ENCODE assay signal across 10 cellular contexts in the genomic region with DNA sequence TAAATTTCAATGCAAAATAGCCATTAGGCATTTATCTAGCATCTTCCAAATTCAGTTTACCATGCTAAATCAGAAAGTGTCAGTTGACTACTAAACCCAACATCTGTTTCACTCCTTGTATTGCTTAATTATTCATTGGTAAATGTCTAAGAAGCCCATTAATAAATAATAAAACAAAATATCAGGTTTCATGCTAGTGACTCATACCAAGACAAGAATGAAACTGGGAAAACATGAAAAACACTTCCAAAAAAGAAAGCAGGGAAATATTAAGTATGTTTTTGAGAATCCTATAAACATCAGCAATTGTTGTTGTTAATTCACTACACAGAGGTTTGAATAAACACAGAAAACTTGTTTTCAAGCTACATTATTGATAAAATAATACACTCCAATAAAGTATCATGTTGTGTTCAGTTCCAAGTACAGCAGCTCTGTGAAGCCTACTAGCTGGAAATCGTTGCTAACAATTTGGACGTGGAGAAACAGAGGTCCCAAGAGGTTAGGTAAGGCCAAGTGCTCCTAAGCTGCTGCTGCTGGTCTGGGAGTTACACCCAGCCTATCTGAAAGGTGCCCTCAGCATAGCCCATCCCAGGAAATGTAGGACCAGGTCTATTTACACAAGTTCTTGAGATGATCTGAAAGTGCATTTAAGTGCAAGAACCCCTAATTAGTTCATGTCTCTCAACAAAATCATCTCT.
A peak's percentile ranks its signal among the peaks of the same experiment; 100 is the strongest.
DNase-seq lines count a peak whose midpoint lies in the region; ATAC-seq, FAIRE-seq and TF ChIP-seq lines count a peak whose summit lies in the region.
"Had no signal": no experiment of that assay in that cellular context is flagged by ENCODE, and none has a peak within 500 bp of the region (broad histone marks: within the 10 kb centered on the region; RNA-seq: fewer than 3 reads in every experiment).

No MANE protein-coding gene starts in this region.

- in situ Hi-C loops in KBM-7 (cut with MboI; ENCODE audit: low pct_unique_long_range_greater_than_20kb, low sequenced_read_pairs), result no loop called here

- DNase-seq in COLO668 (lab: John Stamatoyannopoulos, UW; ENCODE audit: unreplicated experiment) (peak; percentile 23), NCI-H1105 treated with DMSO at 0.1 percent for 48 hours (lab: John Stamatoyannopoulos, UW) (peak; percentile 35), T-helper 9 cell (no peak), cerebellar cortex (ENCODE audit: low spot score) (no peak), KBM-7 (no peak)
- DNase-seq: CD4-positive, alpha-beta memory T cell; NCI-H1694 had no signal

- FAIRE-seq in endometrium (lab: Jason Lieb, UNC), result peak; percentile 95

- peaks cover 3% of the 10 kb centered on the region for H3K36me3 Mint-ChIP-seq in nephron (ENCODE audit: low read depth)

- no peaks in the 10 kb centered on the region for H3K27me3 Mint-ChIP-seq in nephron (ENCODE audit: low read depth)
- H3K27me3 Mint-ChIP-seq: CD4-positive, alpha-beta memory T cell had no signal

- peaks cover 37% of the 10 kb centered on the region for H3K4me1 Mint-ChIP-seq in nephron

- ATAC-seq in HG02623 (IDR thresholded peaks at IDR 0.05; ENCODE audit: unreplicated experiment), result no peak

- TF ChIP-seq CTCF in nephron (IDR thresholded peaks at IDR 0.05; ENCODE audit: unreplicated experiment in 3 of 3), result no peak

- H3K27ac Mint-ChIP-seq in nephron, result peak overlapping the region; percentile 30 to 58 (median 55)

- no peaks in the 10 kb centered on the region for H3K9me3 Mint-ChIP-seq in nephron
- H3K9me3 Mint-ChIP-seq: CD4-positive, alpha-beta memory T cell had no signal

- H3K4me3 Mint-ChIP-seq in nephron, result no peak overlapping the region

Comparison
In these comparisons a context has a peak if more than half of its experiments do, and no peak if none do; other contexts are left out.
1. DNase-seq: peak in COLO668 (single experiment) and NCI-H1105 treated with DMSO at 0.1 percent for 48 hours (single experiment); none in T-helper 9 cell (single experiment), cerebellar cortex (single experiment) and KBM-7 (single experiment).